In the genomic region with DNA sequence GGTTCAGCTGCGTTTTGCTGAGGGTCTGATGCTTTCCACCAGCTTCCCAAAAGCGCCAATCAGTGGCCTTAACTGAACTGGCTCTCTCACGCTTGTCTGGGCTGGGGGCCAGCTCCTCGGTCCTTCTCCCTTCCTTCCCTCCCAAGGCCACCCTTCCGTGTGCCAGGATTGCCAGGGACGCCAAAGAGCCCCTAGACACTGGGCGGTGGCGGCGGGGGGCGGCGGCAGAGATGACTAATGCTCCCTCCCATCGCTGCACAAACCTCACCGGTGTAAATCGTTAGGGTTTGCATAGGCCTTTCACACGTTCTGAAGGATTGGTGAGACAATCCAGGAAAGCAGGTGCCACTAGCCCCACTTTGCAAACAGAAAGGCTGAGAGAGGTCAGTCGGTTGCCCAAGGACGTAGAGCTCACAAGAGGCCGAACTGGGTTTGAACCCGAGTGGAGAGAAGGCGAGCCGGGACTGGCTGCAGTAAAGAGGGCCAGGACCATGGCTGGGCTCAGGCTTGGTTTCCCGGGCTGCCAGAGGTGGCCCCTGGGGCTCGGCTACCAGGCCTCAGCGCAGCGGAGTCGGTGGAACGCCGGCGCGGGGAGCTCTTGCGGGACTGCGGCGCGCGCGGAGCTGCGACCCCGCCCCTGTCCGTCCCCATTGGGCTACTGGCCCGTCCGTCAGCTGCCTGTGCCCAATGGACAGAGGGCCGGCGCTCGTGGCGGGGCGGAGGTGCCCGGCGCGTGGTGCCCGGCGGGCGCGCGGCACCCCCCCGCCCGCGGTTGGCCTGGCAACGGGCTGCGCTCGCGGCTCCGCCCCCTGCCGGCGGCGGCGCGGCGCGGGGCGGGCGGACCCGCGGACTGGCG, we compare ENCODE assay signal across 1 cellular context.
TF ChIP-seq lines count a peak whose summit lies in the region.

No MANE protein-coding gene starts in this region.

TF ChIP-seq in HEK293, 187 proteins besides CTCF, POLR2A, EP300 and RAD21 (continued from another document):
- TF ChIP-seq, protein P1, sequence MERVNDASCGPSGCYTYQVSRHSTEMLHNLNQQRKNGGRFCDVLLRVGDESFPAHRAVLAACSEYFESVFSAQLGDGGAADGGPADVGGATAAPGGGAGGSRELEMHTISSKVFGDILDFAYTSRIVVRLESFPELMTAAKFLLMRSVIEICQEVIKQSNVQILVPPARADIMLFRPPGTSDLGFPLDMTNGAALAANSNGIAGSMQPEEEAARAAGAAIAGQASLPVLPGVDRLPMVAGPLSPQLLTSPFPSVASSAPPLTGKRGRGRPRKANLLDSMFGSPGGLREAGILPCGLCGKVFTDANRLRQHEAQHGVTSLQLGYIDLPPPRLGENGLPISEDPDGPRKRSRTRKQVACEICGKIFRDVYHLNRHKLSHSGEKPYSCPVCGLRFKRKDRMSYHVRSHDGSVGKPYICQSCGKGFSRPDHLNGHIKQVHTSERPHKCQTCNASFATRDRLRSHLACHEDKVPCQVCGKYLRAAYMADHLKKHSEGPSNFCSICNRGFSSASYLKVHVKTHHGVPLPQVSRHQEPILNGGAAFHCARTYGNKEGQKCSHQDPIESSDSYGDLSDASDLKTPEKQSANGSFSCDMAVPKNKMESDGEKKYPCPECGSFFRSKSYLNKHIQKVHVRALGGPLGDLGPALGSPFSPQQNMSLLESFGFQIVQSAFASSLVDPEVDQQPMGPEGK (tag by site-specific recombination; IDR thresholded peaks at IDR 0.05), result peak; percentile 37; the same call in 1 of the 2 replicates
- TF ChIP-seq SP7 (tag by site-specific recombination; IDR thresholded peaks at IDR 0.05) (peak; percentile 38), TRIM28 (IDR thresholded peaks at IDR 0.05; ENCODE audit: borderline replicate concordance, low read length) (no peak), ZFP69B (tag by site-specific recombination; IDR thresholded peaks at IDR 0.05) (0 out of 2 replicates have a peak, but pooled peaks have one; percentile 43), ZNF341 (tag by site-specific recombination; IDR thresholded peaks at IDR 0.05; ENCODE audit: low read depth) (peak; percentile 33), MYNN (tag by site-specific recombination; IDR thresholded peaks at IDR 0.05; ENCODE audit: borderline replicate concordance) (no peak), ZBTB1 (tag by site-specific recombination; IDR thresholded peaks at IDR 0.05) (no peak), SP2 (tag by site-specific recombination; IDR thresholded peaks at IDR 0.05) (peak; percentile 70), ZNF664 (tag by site-specific recombination; IDR thresholded peaks at IDR 0.05) (no peak), SP3 (tag by site-specific recombination; IDR thresholded peaks at IDR 0.05) (peak; percentile 30; the same call in 1 of the 2 replicates), KLF7 (tag by site-specific recombination; IDR thresholded peaks at IDR 0.05; ENCODE audit: borderline replicate concordance) (peak; percentile 53; the same call in 1 of the 2 replicates), KLF9 (tag by site-specific recombination; IDR thresholded peaks at IDR 0.05; ENCODE audit: low read depth) (peak; percentile 34; the same call in 1 of the 2 replicates), ZNF221 (tag by site-specific recombination; IDR thresholded peaks at IDR 0.05; ENCODE audit: borderline replicate concordance) (no peak), ZNF114 (tag by site-specific recombination; IDR thresholded peaks at IDR 0.05) (no peak), ZXDB (tag by site-specific recombination; IDR thresholded peaks at IDR 0.05) (peak; percentile 65), ZNF155 (tag by site-specific recombination; IDR thresholded peaks at IDR 0.05) (no peak), GLIS1 (tag by site-specific recombination; IDR thresholded peaks at IDR 0.05) (peak; percentile 85), ZBTB17 (tag by site-specific recombination; IDR thresholded peaks at IDR 0.05) (peak; percentile 36), GLIS2 (tag by site-specific recombination; IDR thresholded peaks at IDR 0.05) (peak; percentile 74), ZNF324 (tag by site-specific recombination; IDR thresholded peaks at IDR 0.05) (no peak), KLF1 (tag by site-specific recombination; IDR thresholded peaks at IDR 0.05) (peak; percentile 70), KLF16 (tag by site-specific recombination; IDR thresholded peaks at IDR 0.05) (0 out of 2 replicates have a peak, but pooled peaks have one; percentile 48), ZNF19 (tag by site-specific recombination; IDR thresholded peaks at IDR 0.05; ENCODE audit: low read depth) (no peak), ZBTB48 (tag by site-specific recombination; IDR thresholded peaks at IDR 0.05) (peak; percentile 65; the same call in 1 of the 2 replicates)
- TF ChIP-seq, protein P2, sequence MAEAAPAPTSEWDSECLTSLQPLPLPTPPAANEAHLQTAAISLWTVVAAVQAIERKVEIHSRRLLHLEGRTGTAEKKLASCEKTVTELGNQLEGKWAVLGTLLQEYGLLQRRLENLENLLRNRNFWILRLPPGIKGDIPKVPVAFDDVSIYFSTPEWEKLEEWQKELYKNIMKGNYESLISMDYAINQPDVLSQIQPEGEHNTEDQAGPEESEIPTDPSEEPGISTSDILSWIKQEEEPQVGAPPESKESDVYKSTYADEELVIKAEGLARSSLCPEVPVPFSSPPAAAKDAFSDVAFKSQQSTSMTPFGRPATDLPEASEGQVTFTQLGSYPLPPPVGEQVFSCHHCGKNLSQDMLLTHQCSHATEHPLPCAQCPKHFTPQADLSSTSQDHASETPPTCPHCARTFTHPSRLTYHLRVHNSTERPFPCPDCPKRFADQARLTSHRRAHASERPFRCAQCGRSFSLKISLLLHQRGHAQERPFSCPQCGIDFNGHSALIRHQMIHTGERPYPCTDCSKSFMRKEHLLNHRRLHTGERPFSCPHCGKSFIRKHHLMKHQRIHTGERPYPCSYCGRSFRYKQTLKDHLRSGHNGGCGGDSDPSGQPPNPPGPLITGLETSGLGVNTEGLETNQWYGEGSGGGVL (tag by site-specific recombination; IDR thresholded peaks at IDR 0.05), result peak; percentile 57
